11 cellular contexts compared by ENCODE assay signal in genomic region chr10:35079763-35080162, GRCh38. TPM values are rescaled to one million over a fixed set of nuclear protein-coding genes. Genes with fewer than 3 reads are reported as not detected.
DNase-seq lines count a peak whose midpoint lies in the region; ATAC-seq, FAIRE-seq and TF ChIP-seq lines count a peak whose summit lies in the region.
"Had no signal": no experiment of that assay in that cellular context is flagged by ENCODE, and none has a peak within 500 bp of the region (broad histone marks: within the 10 kb centered on the region; RNA-seq: fewer than 3 reads in every experiment).

No MANE protein-coding gene starts in this region.

- FAIRE-seq in A549 (lab: Jason Lieb, UNC), result peak; percentile 49

- H2AK5ac ChIP-seq in neuronal stem cell (ENCODE audit: low read depth, low read length), result no peak overlapping the region

- H3K27ac ChIP-seq in A549 (peak overlapping the region; percentile 71 to 79), mammary epithelial cell (ENCODE audit: insufficient read depth, low read depth, low read length) (peak overlapping the region; percentile 2), neuronal stem cell (replicated peaks; ENCODE audit: low read length) (no peak overlapping the region)
- H3K27ac ChIP-seq: esophagus muscularis mucosa, upper lobe of left lung had no signal

- BruUV-seq in mammary epithelial cell (replicated peaks; lab: Mats Ljungman, UMichigan), result no TSS peak

- H3K9ac ChIP-seq in mammary epithelial cell (ENCODE audit: insufficient read depth, low read length) (no peak overlapping the region), neuronal stem cell (ENCODE audit: low read depth, low read length, poor library complexity) (no peak overlapping the region)

- TF ChIP-seq EP300 in A549 (IDR thresholded peaks at IDR 0.05), result no peak

- peaks cover 94% of the 10 kb centered on the region for H3K79me2 ChIP-seq in mammary epithelial cell (ENCODE audit: insufficient read depth, low read length)

- H3K79me1 ChIP-seq in neuronal stem cell (ENCODE audit: low read depth, low read length), result no peaks in the 10 kb centered on the region

- POLR2A ChIA-PET in A549 (lab: Yijun Ruan, JAX), result interaction anchor here (1.9 kb wide), 1 partner anchor 47 kb away, joined by 5 read pairs; the partner anchor contains the start of gene CREM

- H3K9me3 ChIP-seq in A549 (peaks cover 14% of the 10 kb centered on the region), mammary epithelial cell (replicated peaks; ENCODE audit: insufficient read depth, low read length) (no peaks in the 10 kb centered on the region), neuronal stem cell (replicated peaks in 1 of 2; ENCODE audit: control insufficient read depth in 2 of 2, insufficient read depth in 1 of 2, low read depth in 1 of 2, low read length in 2 of 2) (peaks cover 0 to 25% of the 10 kb centered on the region in 2 donors)
- H3K9me3 ChIP-seq: esophagus muscularis mucosa, upper lobe of left lung had no signal

- no peak overlapping the region for H3K23ac ChIP-seq in neuronal stem cell (ENCODE audit: low read depth, low read length, poor library complexity)

- no peaks in the 10 kb centered on the region for H3K36me3 ChIP-seq in mammary epithelial cell (ENCODE audit: insufficient read depth, low read length)
- H3K36me3 ChIP-seq in neuronal stem cell (replicated peaks in 1 of 2; ENCODE audit: control insufficient read depth in 2 of 2, insufficient read depth in 2 of 2, low read length in 2 of 2), result peaks cover 3 to 9% of the 10 kb centered on the region in 2 donors

- no peak for TF ChIP-seq RAD21 in A549 (conservative IDR thresholded peaks at IDR 0.05 in 1 of 2, IDR thresholded peaks at IDR 0.05 in 1 of 2)

- TF ChIP-seq CTCF in A549 (IDR thresholded peaks at IDR 0.05) (no peak), mammary epithelial cell (conservative IDR thresholded peaks at IDR 0.05 in 1 of 2, IDR thresholded peaks at IDR 0.05 in 1 of 2; ENCODE audit: extremely low read depth in 1 of 2, insufficient read depth in 1 of 2, low read depth in 1 of 2, low read length in 2 of 2) (no peak)

- DNase-seq in A549 (ENCODE audit: low read depth in 1 of 2, low spot score in 1 of 2) (peak; percentile 42 to 66), HS-5 (ENCODE audit: low read depth) (peak; percentile 42), mammary epithelial cell (peak; percentile 70), kidney glomerular epithelial cell (lab: John Stamatoyannopoulos, UW) (peak; percentile 46), neuronal stem cell (ENCODE audit: low spot score) (no peak)
- DNase-seq in stimulated activated CD4-positive, alpha-beta T cell treated with anti-CD3 and anti-CD28 coated beads, Interleukin-15, amount 100 ng/mL, for 24 hours, result no peak
- DNase-seq: NCI-H1092 treated with DMSO at 0.1 percent for 48 hours, upper lobe of left lung had no signal

- H4K8ac ChIP-seq in neuronal stem cell (ENCODE audit: low read depth, low read length), result no peak overlapping the region

- H3K4me2 ChIP-seq in A549 (peak overlapping the region; percentile 60), mammary epithelial cell (ENCODE audit: insufficient read depth, low read depth, low read length) (peak overlapping the region; percentile 13), neuronal stem cell (ENCODE audit: insufficient read depth, low read length, poor library complexity, severe bottlenecking) (no peak overlapping the region)

- no peak overlapping the region for H2BK120ac ChIP-seq in neuronal stem cell (ENCODE audit: low read depth, low read length)

- intact Hi-C loops in mammary epithelial cell (cut with micrococcal nuclease), result no loop called here

- no peak overlapping the region for H2BK5ac ChIP-seq in neuronal stem cell (ENCODE audit: low read length)

- H3K27me3 ChIP-seq in mammary epithelial cell (ENCODE audit: insufficient read depth, low read length) (no peaks in the 10 kb centered on the region), neuronal stem cell (ENCODE audit: control insufficient read depth in 3 of 3, insufficient read depth in 3 of 3, low read depth in 1 of 3, low read length in 3 of 3) (no peaks in the 10 kb centered on the region)
- H3K27me3 ChIP-seq: esophagus muscularis mucosa, upper lobe of left lung had no signal

- no peak for TF ChIP-seq POLR2A in A549 (IDR thresholded peaks at IDR 0.05; ENCODE audit: low read length)

- dilution Hi-C loops in mammary epithelial cell (cut with HindIII; ENCODE audit: low sequenced_read_pairs), result no loop called here

- peak; percentile 99 for ATAC-seq in A549
- ATAC-seq in HG03565 (IDR thresholded peaks at IDR 0.05; ENCODE audit: unreplicated experiment), result no peak
- ATAC-seq in GM19328 (IDR thresholded peaks at IDR 0.05; ENCODE audit: unreplicated experiment), result no peak

- no peak overlapping the region for H2BK12ac ChIP-seq in neuronal stem cell (ENCODE audit: low read length)

- H3K4me3 ChIP-seq in A549 (no peak overlapping the region), mammary epithelial cell (replicated peaks in 1 of 3; ENCODE audit: insufficient read depth in 1 of 3, low read depth in 2 of 3, low read length in 3 of 3) (no peak overlapping the region), neuronal stem cell (ENCODE audit: low read length in 2 of 2) (no peak overlapping the region)
- H3K4me3 ChIP-seq: esophagus muscularis mucosa, upper lobe of left lung had no signal

- in situ Hi-C loops in mammary epithelial cell (cut with MboI; ENCODE audit: low sequenced_read_pairs in 2 of 2), result no loop called here

- H3K14ac ChIP-seq in neuronal stem cell (ENCODE audit: low read length), result no peak overlapping the region

- H3K4ac ChIP-seq in neuronal stem cell (ENCODE audit: low read length), result no peak overlapping the region

- peaks cover 18% of the 10 kb centered on the region for H3K4me1 ChIP-seq in A549
- H3K4me1 ChIP-seq in mammary epithelial cell (ENCODE audit: insufficient read depth, low read length), result peaks cover 14% of the 10 kb centered on the region
- H3K4me1 ChIP-seq in neuronal stem cell (ENCODE audit: control insufficient read depth in 2 of 2, insufficient read depth in 1 of 2, low read depth in 1 of 2, low read length in 2 of 2), result no peaks in the 10 kb centered on the region
- H3K4me1 ChIP-seq: upper lobe of left lung had no signal

- H3K18ac ChIP-seq in neuronal stem cell (ENCODE audit: low read length), result no peak overlapping the region

- 9% methylated on average over 3 of the region's 3 CpGs for WGBS in A549 (ENCODE audit: missing lambda C conversion rate)
- WGBS in mammary epithelial cell (ENCODE audit: low coverage, missing lambda C conversion rate), result 3% methylated on average over 3 of the region's 3 CpGs
- no CpG with 5 or more reads among the region's 3 CpGs for WGBS in neuronal stem cell (ENCODE audit: extremely low coverage in 2 of 2, insufficient read length in 2 of 2, insufficient replicate concordance in 1 of 2), 2 donors

- H2AFZ ChIP-seq in mammary epithelial cell (ENCODE audit: low read depth, low read length), result no peak overlapping the region
- H2AFZ ChIP-seq in neuronal stem cell (ENCODE audit: low read length), result no peak overlapping the region

- no peak overlapping the region for H4K91ac ChIP-seq in neuronal stem cell (ENCODE audit: low read depth, low read length, poor library complexity)

- CTCF ChIA-PET in A549 (lab: Yijun Ruan, JAX) (interaction anchor here (0.9 kb wide), 1 partner anchor 85 kb away, joined by 3 read pairs; no protein-coding TSS in a partner anchor), mammary epithelial cell (lab: Charles Lee; ENCODE audit: low non-redundant PET) (interaction anchor here (0.7 kb wide), 1 partner anchor 11 kb away, joined by 5 read pairs; the partner anchor contains the start of gene CUL2)

- no peak overlapping the region for H2BK15ac ChIP-seq in neuronal stem cell (ENCODE audit: low read length)

- H4K20me1 ChIP-seq in mammary epithelial cell (ENCODE audit: insufficient read depth, low read length), result peaks cover 2% of the 10 kb centered on the region

TF ChIP-seq in A549, 52 proteins besides CTCF, POLR2A, EP300 and RAD21:
- TF ChIP-seq FOSL2 (IDR thresholded peaks at IDR 0.05) (peak; percentile 80), FOSL2 (CRISPR knock-in tag; IDR thresholded peaks at IDR 0.05) (peak; percentile 73), JUNB (IDR thresholded peaks at IDR 0.05) (peak; percentile 52; the same call in 1 of the 2 replicates), EHMT2 (IDR thresholded peaks at IDR 0.05; ENCODE audit: low read depth) (no peak), EHF (CRISPR knock-in tag; IDR thresholded peaks at IDR 0.05) (no peak), CEBPB (IDR thresholded peaks at IDR 0.05) (peak; percentile 55 to 79; a peak in 3 of 4 replicates)

RNA-seq across cellular contexts. Expression of gene CUL2, which starts 10.4 kb away (rescaled TPM):
- polyA plus RNA-seq in A549 (2011; rRNA removed) (26.6 and 35.1 TPM in 2 replicates), A549 (2017; fragmentation: RNase III; extraction: RNeasy Plus Mini Kit Qiagen cat#74134 plus additional on column Dnase treatment) (26.8 to 28.8 TPM (median 27.8 TPM) in 3 replicates), mammary epithelial cell (18.7 TPM)
- 7.7 and 8.2 TPM in 2 replicates for polyA plus RNA-seq in A549 (2012; cell fraction: cytosol; rRNA removed)
- polyA plus RNA-seq in A549 (2012; cell fraction: nucleus; rRNA removed), result 5.8 and 7.7 TPM in 2 replicates
- polyA minus RNA-seq in A549 (2011; rRNA and poly(A)+ RNA removed), result 11.9 and 13.0 TPM in 2 replicates
- 10 to 100 TPM; 29.7 to 42.9 TPM for total RNA-seq in mammary epithelial cell
- 14.0 TPM for polyA minus RNA-seq in mammary epithelial cell
- 24.9 TPM for polyA plus RNA-seq in neuronal stem cell (2013, experiment 1 of 2)
- 26.1 TPM for polyA plus RNA-seq in neuronal stem cell (2013, experiment 2 of 2)

RNA-seq across cellular contexts. Expression of gene CREM, which starts 46.9 kb away (rescaled TPM):
- polyA plus RNA-seq in A549 (2011; rRNA removed) (94.5 and 112 TPM in 2 replicates), A549 (2017; fragmentation: RNase III; extraction: RNeasy Plus Mini Kit Qiagen cat#74134 plus additional on column Dnase treatment) (47.2 to 56.6 TPM (median 53.3 TPM) in 3 replicates), mammary epithelial cell (15.0 TPM)
- polyA plus RNA-seq in A549 (2012; cell fraction: cytosol; rRNA removed), result 38.7 and 43.8 TPM in 2 replicates
- polyA plus RNA-seq in A549 (2012; cell fraction: nucleus; rRNA removed), result 16.4 and 19.2 TPM in 2 replicates
- 27.7 and 33.3 TPM in 2 replicates for polyA minus RNA-seq in A549 (2011; rRNA and poly(A)+ RNA removed)
- total RNA-seq in mammary epithelial cell, result 10 to 100 TPM; 15.2 to 17.3 TPM
- not detected for polyA minus RNA-seq in mammary epithelial cell
- 53.1 TPM for polyA plus RNA-seq in neuronal stem cell (2013, experiment 1 of 2)
- polyA plus RNA-seq in neuronal stem cell (2013, experiment 2 of 2), result 53.6 TPM

Comparison
In these comparisons a context has a peak if more than half of its experiments do, and no peak if none do; other contexts are left out.
1. ATAC-seq: peak in A549 (2 of 2); none in HG03565 (single experiment) and GM19328 (single experiment).
2. DNase-seq: peak in A549 (2 of 2), HS-5 (single experiment), mammary epithelial cell (single experiment) and kidney glomerular epithelial cell (single experiment); none in stimulated activated CD4-positive, alpha-beta T cell treated with anti-CD3 and anti-CD28 coated beads, Interleukin-15, amount 100 ng/mL, for 24 hours (single experiment) and neuronal stem cell (single experiment).